ENCODE assay signal across 22 cellular contexts in the genomic region with DNA sequence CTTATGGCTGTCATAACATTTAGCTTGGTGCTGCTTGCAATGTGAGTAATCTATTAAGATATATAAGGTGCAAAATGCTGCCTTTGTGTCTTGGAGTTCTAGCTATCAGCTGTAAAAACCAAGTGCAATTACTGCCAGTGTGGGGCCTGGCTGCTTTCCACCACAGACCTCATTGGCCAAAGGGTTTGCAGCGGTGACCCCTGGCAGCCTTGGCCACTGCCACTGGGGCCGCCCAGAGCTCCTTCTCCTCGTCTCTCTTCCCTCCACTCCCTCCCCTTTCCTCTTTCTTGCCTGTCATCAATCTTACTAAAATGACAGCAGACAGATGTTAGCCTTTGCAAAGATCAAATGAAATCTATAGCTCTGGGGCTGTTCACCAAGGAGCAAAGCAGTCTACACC.
"Had no signal": no experiment of that assay in that cellular context is flagged by ENCODE, and none has a peak within 500 bp of the region (broad histone marks: within the 10 kb centered on the region; RNA-seq: fewer than 3 reads in every experiment).

No MANE protein-coding gene starts in this region.

- H2AFZ ChIP-seq: parathyroid adenoma had no signal

- H3K27me3 ChIP-seq: gastrocnemius medialis, heart left ventricle, neutrophil, upper lobe of right lung had no signal

- H3K27me3 Mint-ChIP-seq: central memory CD8-positive, alpha-beta T cell; stimulated activated naive B cell treated with anti-CD40 and anti-IgM and Interleukin-4, amounts not matched to agents 10 μg/mL and 1 μg/mL and 100 μg/mL, for 72 hours had no signal

- H3K36me3 Mint-ChIP-seq: activated naive CD4-positive, alpha-beta T cell treated with anti-CD3 and anti-CD28 coated beads, Interleukin-2, amount 10 ng/mL, durations not matched to agents 7 days and 5 days; memory B cell; naive thymus-derived CD8-positive, alpha-beta T cell; stimulated activated naive B cell treated with anti-CD40 and anti-IgM and Interleukin-4, amounts not matched to agents 10 μg/mL and 1 μg/mL and 100 μg/mL, for 72 hours had no signal

- H3K4me1 ChIP-seq: parathyroid adenoma, upper lobe of right lung had no signal

- H3K4me2 ChIP-seq: smooth muscle cell had no signal

- H3K27ac ChIP-seq: coronary artery, gastrocnemius medialis, heart left ventricle, neutrophil, parathyroid adenoma, thoracic aorta, upper lobe of right lung had no signal

- H3K4me3 ChIP-seq: coronary artery, gastrocnemius medialis, heart left ventricle, smooth muscle cell, thoracic aorta, upper lobe of right lung had no signal

- H3K9ac ChIP-seq: parathyroid adenoma had no signal

- H3K9me3 Mint-ChIP-seq: activated naive CD4-positive, alpha-beta T cell treated with anti-CD3 and anti-CD28 coated beads, Interleukin-2, amount 10 ng/mL, durations not matched to agents 7 days and 5 days; memory B cell; naive thymus-derived CD8-positive, alpha-beta T cell; stimulated activated naive B cell treated with anti-CD40 and anti-IgM and Interleukin-4, amounts not matched to agents 10 μg/mL and 1 μg/mL and 100 μg/mL, for 72 hours had no signal

- DNase-seq: activated CD8-positive, alpha-beta memory T cell treated with anti-CD3 and anti-CD28 coated beads for 24 hours; activated CD8-positive, alpha-beta memory T cell treated with anti-CD3 and anti-CD28 coated beads, Interleukin-2, amount 50 U/mL, for 48 hours; activated effector memory CD4-positive, alpha-beta T cell treated with Interleukin-2 at 50 U/mL for 16 hours; activated naive CD4-positive, alpha-beta T cell treated with anti-CD3 and anti-CD28 coated beads, Interleukin-2, amount 10 ng/mL, durations not matched to agents 7 days and 5 days; activated T-cell treated with anti-CD3 and anti-CD28 coated beads, Interleukin-2, amount 50 U/mL, for 48 hours; aorta; gastrocnemius medialis; kidney; naive thymus-derived CD8-positive, alpha-beta T cell; stimulated activated CD4-positive, alpha-beta T cell treated with anti-CD3 and anti-CD28 coated beads, Interleukin-4, amount 100 ng/mL, for 24 hours; stimulated activated naive B cell treated with anti-CD40 and anti-IgM and Interleukin-4, amounts not matched to agents 10 μg/mL and 1 μg/mL and 100 μg/mL, for 72 hours; upper lobe of right lung had no signal

- H3K9me3 ChIP-seq: gastrocnemius medialis, heart left ventricle, neutrophil, thoracic aorta, upper lobe of right lung had no signal

- H3K79me2 ChIP-seq: parathyroid adenoma had no signal

- H3K4me3 Mint-ChIP-seq: activated naive CD4-positive, alpha-beta T cell treated with anti-CD3 and anti-CD28 coated beads, Interleukin-2, amount 10 ng/mL, durations not matched to agents 7 days and 5 days; central memory CD8-positive, alpha-beta T cell; memory B cell; naive thymus-derived CD8-positive, alpha-beta T cell; stimulated activated naive B cell treated with anti-CD40 and anti-IgM and Interleukin-4, amounts not matched to agents 10 μg/mL and 1 μg/mL and 100 μg/mL, for 72 hours had no signal

- ATAC-seq: activated CD4-positive, CD25-positive, alpha-beta regulatory T cell treated with anti-CD3 and anti-CD28 coated beads, Interleukin-2, amount 50 U/mL, for 24 hours; gastrocnemius medialis; heart left ventricle; naive thymus-derived CD8-positive, alpha-beta T cell; sciatic nerve; stimulated activated naive B cell treated with anti-CD40 and anti-IgM and Interleukin-4, amounts not matched to agents 10 μg/mL and 1 μg/mL and 100 μg/mL, for 72 hours; upper lobe of right lung had no signal

- H3K27ac Mint-ChIP-seq: activated naive CD4-positive, alpha-beta T cell treated with anti-CD3 and anti-CD28 coated beads, Interleukin-2, amount 10 ng/mL, durations not matched to agents 7 days and 5 days; memory B cell; naive thymus-derived CD8-positive, alpha-beta T cell; stimulated activated naive B cell treated with anti-CD40 and anti-IgM and Interleukin-4, amounts not matched to agents 10 μg/mL and 1 μg/mL and 100 μg/mL, for 72 hours had no signal

- H3K4me1 Mint-ChIP-seq: activated naive CD4-positive, alpha-beta T cell treated with anti-CD3 and anti-CD28 coated beads, Interleukin-2, amount 10 ng/mL, durations not matched to agents 7 days and 5 days; central memory CD8-positive, alpha-beta T cell; stimulated activated naive B cell treated with anti-CD40 and anti-IgM and Interleukin-4, amounts not matched to agents 10 μg/mL and 1 μg/mL and 100 μg/mL, for 72 hours had no signal

- H3K36me3 ChIP-seq: gastrocnemius medialis, heart left ventricle, neutrophil, thoracic aorta, upper lobe of right lung had no signal
